ENCODE assay signal across 16 cellular contexts in the genomic region with DNA sequence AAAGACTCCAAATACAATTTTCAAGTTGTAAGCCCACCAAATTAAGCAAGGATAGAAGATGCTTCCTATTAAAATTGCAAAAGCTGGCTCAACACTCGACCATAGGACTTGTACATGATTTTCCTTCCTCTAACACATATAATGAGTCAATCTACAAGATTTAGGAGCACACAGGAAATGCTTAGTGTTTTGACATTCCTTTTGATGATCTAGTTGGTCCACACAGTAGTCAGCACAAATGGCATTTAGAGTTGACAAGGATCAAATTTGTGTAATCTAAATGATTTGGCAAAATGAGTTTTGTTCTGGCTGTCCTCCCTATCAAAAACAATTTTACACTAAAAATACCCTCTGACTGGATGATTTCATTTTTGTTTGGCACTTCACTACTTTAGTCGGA.
DNase-seq lines count a peak whose midpoint lies in the region; ATAC-seq and TF ChIP-seq lines count a peak whose summit lies in the region.
"Had no signal": no experiment of that assay in that cellular context is flagged by ENCODE, and none has a peak within 500 bp of the region (broad histone marks: within the 10 kb centered on the region; RNA-seq: fewer than 3 reads in every experiment).

No MANE protein-coding gene starts in this region.

- no peak for TF ChIP-seq POLR2A in upper lobe of left lung (IDR thresholded peaks at IDR 0.05)

- H3K9me3 Mint-ChIP-seq in activated T-helper 17 cell treated with anti-CD3 and anti-CD28 coated beads, Interleukin-2, amount 50 U/mL, for 72 hours = no peaks in the 10 kb centered on the region

- no peak overlapping the region for H3K4me3 Mint-ChIP-seq in activated T-helper 17 cell treated with anti-CD3 and anti-CD28 coated beads, Interleukin-2, amount 50 U/mL, for 72 hours

- no peak overlapping the region for H3K9ac ChIP-seq in mesenchymal stem cell (ENCODE audit: low read length)
- H3K9ac ChIP-seq: BLaER1 treated with 17β-estradiol and CSF1 and Interleukin-3, amounts not matched to agents 10 nM and 100 nM had no signal

- H2BK120ac ChIP-seq in mesenchymal stem cell (ENCODE audit: low read depth, low read length) = no peak overlapping the region

- H3K27me3 Mint-ChIP-seq in activated T-helper 17 cell treated with anti-CD3 and anti-CD28 coated beads, Interleukin-2, amount 50 U/mL, for 72 hours = no peaks in the 10 kb centered on the region

- H2AK5ac ChIP-seq in mesenchymal stem cell (ENCODE audit: low read length, severe bottlenecking) = no peak overlapping the region

- H3K4me1 ChIP-seq in mesenchymal stem cell (ENCODE audit: control insufficient read depth, insufficient read depth, low read depth, low read length) (no peaks in the 10 kb centered on the region), upper lobe of left lung (no peaks in the 10 kb centered on the region)
- H3K4me1 ChIP-seq: BLaER1 treated with 17β-estradiol and CSF1 and Interleukin-3, amounts not matched to agents 10 nM and 100 nM had no signal

- no peak overlapping the region for H2BK15ac ChIP-seq in mesenchymal stem cell (ENCODE audit: low read depth, poor library complexity, severe bottlenecking)

- H3K14ac ChIP-seq in mesenchymal stem cell (ENCODE audit: low read length in 2 of 2) = no peak overlapping the region

- H2BK5ac ChIP-seq in mesenchymal stem cell (ENCODE audit: low read depth, low read length, poor library complexity, severe bottlenecking) = no peak overlapping the region

- no peaks in the 10 kb centered on the region for H3K4me1 Mint-ChIP-seq in activated T-helper 17 cell treated with anti-CD3 and anti-CD28 coated beads, Interleukin-2, amount 50 U/mL, for 72 hours

- H3K36me3 ChIP-seq in mesenchymal stem cell (ENCODE audit: control insufficient read depth in 1 of 2, insufficient read depth in 2 of 2, low read depth in 1 of 2, low read length in 2 of 2) = no peaks in the 10 kb centered on the region
- no peaks in the 10 kb centered on the region for H3K36me3 ChIP-seq in upper lobe of left lung
- H3K36me3 ChIP-seq: BLaER1 treated with 17β-estradiol and CSF1 and Interleukin-3, amounts not matched to agents 10 nM and 100 nM; cardiac muscle cell had no signal

- peaks cover 3% of the 10 kb centered on the region for H3K79me1 ChIP-seq in mesenchymal stem cell (replicated peaks; ENCODE audit: low read length, poor library complexity, severe bottlenecking)

- H2BK12ac ChIP-seq in mesenchymal stem cell (ENCODE audit: low read length in 2 of 2) = no peak overlapping the region

- peak; percentile 29 for DNase-seq in AG20443 (ENCODE audit: low spot score)
- DNase-seq in M059J (ENCODE audit: low read depth) = peak; percentile 73
- peak; percentile 68 for DNase-seq in choroid plexus epithelial cell (ENCODE audit: low read depth)
- peak; percentile 42 for DNase-seq in mesenchymal stem cell
- no peak for DNase-seq in stimulated activated CD4-positive, alpha-beta T cell treated with anti-CD3 and anti-CD28 coated beads, Interleukin-4, amount 100 ng/mL, for 1 hour
- DNase-seq in upper lobe of left lung = no peak
- DNase-seq in NOMO-1 (lab: John Stamatoyannopoulos, UW; ENCODE audit: unreplicated experiment in 2 of 2) = no peak
- DNase-seq: erythroblast; MG63; mucosa of descending colon; right cardiac atrium; stimulated activated naive CD8-positive, alpha-beta T cell treated with anti-CD3 and anti-CD28 coated beads, Interleukin-15, Interleukin-2, amounts not matched to agents 100 U/mL and 50 U/mL, for 24 hours; T-helper 9 cell had no signal

- no peak overlapping the region for H3K4me3 ChIP-seq in choroid plexus epithelial cell (ENCODE audit: low read depth, low read length)
- H3K4me3 ChIP-seq in mesenchymal stem cell (ENCODE audit: insufficient read depth in 1 of 2, low read depth in 1 of 2, low read length in 2 of 2) = no peak overlapping the region
- H3K4me3 ChIP-seq in upper lobe of left lung = no peak overlapping the region
- H3K4me3 ChIP-seq: BLaER1 treated with 17β-estradiol and CSF1 and Interleukin-3, amounts not matched to agents 10 nM and 100 nM; cardiac muscle cell; MG63; mucosa of descending colon had no signal

- TF ChIP-seq EP300 in upper lobe of left lung (IDR thresholded peaks at IDR 0.05) = no peak

- no peak overlapping the region for H2AFZ ChIP-seq in mesenchymal stem cell (ENCODE audit: low read depth, low read length)

- H3K27ac ChIP-seq in mesenchymal stem cell (ENCODE audit: low read length, poor library complexity, severe bottlenecking) (no peak overlapping the region), upper lobe of left lung (no peak overlapping the region)
- H3K27ac ChIP-seq: BLaER1 treated with 17β-estradiol and CSF1 and Interleukin-3, amounts not matched to agents 10 nM and 100 nM; cardiac muscle cell had no signal

- H3K4ac ChIP-seq in mesenchymal stem cell (ENCODE audit: low read depth in 1 of 2, low read length in 2 of 2) = no peak overlapping the region

- no peak overlapping the region for H4K8ac ChIP-seq in mesenchymal stem cell (ENCODE audit: low read length)

- no peak overlapping the region for H3K23ac ChIP-seq in mesenchymal stem cell (ENCODE audit: low read length in 2 of 2)

- H3K9me3 ChIP-seq in mesenchymal stem cell (ENCODE audit: control insufficient read depth, low read length) = no peaks in the 10 kb centered on the region
- no peaks in the 10 kb centered on the region for H3K9me3 ChIP-seq in upper lobe of left lung
- H3K9me3 ChIP-seq: BLaER1 treated with 17β-estradiol and CSF1 and Interleukin-3, amounts not matched to agents 10 nM and 100 nM; mucosa of descending colon had no signal

- no peak overlapping the region for H4K91ac ChIP-seq in mesenchymal stem cell (ENCODE audit: low read length)

- H3K18ac ChIP-seq in mesenchymal stem cell (ENCODE audit: low read depth in 1 of 2, low read length in 2 of 2) = no peak overlapping the region

- TF ChIP-seq CTCF in choroid plexus epithelial cell (conservative IDR thresholded peaks at IDR 0.05; ENCODE audit: low read depth, low read length) = no peak
- no peak for TF ChIP-seq CTCF in upper lobe of left lung (IDR thresholded peaks at IDR 0.05)

- H3K27me3 ChIP-seq in mesenchymal stem cell (ENCODE audit: control insufficient read depth in 1 of 2, insufficient read depth in 1 of 2, low read length in 2 of 2) (no peaks in the 10 kb centered on the region), upper lobe of left lung (no peaks in the 10 kb centered on the region)
- H3K27me3 ChIP-seq: BLaER1 treated with 17β-estradiol and CSF1 and Interleukin-3, amounts not matched to agents 10 nM and 100 nM; cardiac muscle cell; MG63 had no signal

- WGBS in mesenchymal stem cell = 0% methylated on average over 1 of the region's 2 CpGs
- WGBS in upper lobe of left lung, 2 donors = 69 to 78% methylated on average over 2 of the region's 2 CpGs

- no peak overlapping the region for H3K27ac Mint-ChIP-seq in activated T-helper 17 cell treated with anti-CD3 and anti-CD28 coated beads, Interleukin-2, amount 50 U/mL, for 72 hours

- ATAC-seq in upper lobe of left lung (ENCODE audit: low FRiP score in 2 of 2) = no peak
- no peak for ATAC-seq in activated T-helper 17 cell treated with anti-CD3 and anti-CD28 coated beads, Interleukin-2, amount 50 U/mL, for 72 hours (replicated peaks)
- ATAC-seq: mucosa of descending colon; right cardiac atrium; stimulated activated naive CD8-positive, alpha-beta T cell treated with anti-CD3 and anti-CD28 coated beads, Interleukin-15, Interleukin-2, amounts not matched to agents 100 U/mL and 50 U/mL, for 24 hours had no signal

- H3K4me2 ChIP-seq in mesenchymal stem cell (ENCODE audit: low read length, poor library complexity, severe bottlenecking) = no peak overlapping the region
- H3K4me2 ChIP-seq: BLaER1 treated with 17β-estradiol and CSF1 and Interleukin-3, amounts not matched to agents 10 nM and 100 nM had no signal

- no peaks in the 10 kb centered on the region for H3K36me3 Mint-ChIP-seq in activated T-helper 17 cell treated with anti-CD3 and anti-CD28 coated beads, Interleukin-2, amount 50 U/mL, for 72 hours (ENCODE audit: low read depth)

Comparison
In these comparisons a context has a peak if more than half of its experiments do, and no peak if none do; other contexts are left out.
1. DNase-seq: peak in AG20443 (single experiment), M059J (single experiment), choroid plexus epithelial cell (single experiment) and mesenchymal stem cell (single experiment); none in stimulated activated CD4-positive, alpha-beta T cell treated with anti-CD3 and anti-CD28 coated beads, Interleukin-4, amount 100 ng/mL, for 1 hour (single experiment), upper lobe of left lung (0 of 2) and NOMO-1 (0 of 2).